Comparison of ENCODE assay signal across 8 cellular contexts in the genomic region with DNA sequence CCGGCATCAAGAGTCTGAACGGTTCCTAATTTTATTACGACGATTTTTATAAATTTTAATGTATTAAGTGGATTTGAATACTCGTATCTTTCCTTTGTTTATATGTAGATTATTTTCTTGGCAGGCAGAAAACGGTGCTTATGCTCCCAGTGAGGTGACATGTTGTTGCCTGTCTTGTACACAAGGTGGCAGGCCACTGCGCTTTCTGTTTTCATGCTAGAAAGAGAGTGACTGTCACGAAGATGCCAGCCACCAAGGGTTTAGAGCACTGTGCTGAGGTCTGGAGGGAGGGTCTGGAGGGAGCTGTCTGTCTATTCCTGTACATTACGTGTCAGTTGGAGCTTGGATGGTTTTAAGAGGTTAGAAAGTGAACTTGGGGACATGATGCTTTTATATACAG.
DNase-seq lines count a peak whose midpoint lies in the region; TF ChIP-seq lines count a peak whose summit lies in the region.

No MANE protein-coding gene starts in this region.

- DNase-seq in activated CD4-positive, CD25-positive, alpha-beta regulatory T cell treated with anti-CD3 and anti-CD28 coated beads, Interleukin-2, amount 50 U/mL, for 16 hours (ENCODE audit: low read depth, low spot score): peak; percentile 6
- DNase-seq in activated CD4-positive, CD25-positive, alpha-beta regulatory T cell treated with anti-CD3 and anti-CD28 coated beads, Interleukin-2, amount 50 U/mL, for 72 hours: no peak
- DNase-seq in HFFc6: peak; percentile 9
- peak; percentile 34 for DNase-seq in NCI-H460 (ENCODE audit: extremely low read depth, low read depth)
- DNase-seq in activated CD8-positive, alpha-beta memory T cell treated with anti-CD3 and anti-CD28 coated beads, Interleukin-2, amount 50 U/mL, for 48 hours: peak; percentile 51
- DNase-seq in foreskin fibroblast: peak in 1 of 2 donors; percentile 25
- DNase-seq in smooth muscle cell (lab: John Stamatoyannopoulos, UW; ENCODE audit: unreplicated experiment): no peak
- DNase-seq in cerebellar nuclear complex (lab: John Stamatoyannopoulos, UW): no peak

- H3K4me1 Mint-ChIP-seq in HFFc6 (ENCODE audit: low read depth): peaks cover 9% of the 10 kb centered on the region

- H3K9ac ChIP-seq in smooth muscle cell (ENCODE audit: low read depth): no peak overlapping the region

- H2AFZ ChIP-seq in smooth muscle cell (ENCODE audit: low read depth): no peak overlapping the region

- H3K4me3 ChIP-seq in foreskin fibroblast (ENCODE audit: low read depth in 1 of 2, low read length in 2 of 2) (no peak overlapping the region), smooth muscle cell (no peak overlapping the region)

- H3K36me3 Mint-ChIP-seq in HFFc6 (ENCODE audit: low read depth): no peaks in the 10 kb centered on the region

- H3K4me3 Mint-ChIP-seq in HFFc6: peak overlapping the region; percentile 33; the same call in 1 of the 2 replicates

- H3K36me3 ChIP-seq in smooth muscle cell (ENCODE audit: low read depth): no peaks in the 10 kb centered on the region

- H4K20me1 ChIP-seq in smooth muscle cell (ENCODE audit: low read depth): no peaks in the 10 kb centered on the region

- H3K9me3 ChIP-seq in smooth muscle cell (replicated peaks; ENCODE audit: low read depth): no peaks in the 10 kb centered on the region

- no peaks in the 10 kb centered on the region for H3K27me3 ChIP-seq in smooth muscle cell (ENCODE audit: low read depth)

- H3K9me3 Mint-ChIP-seq in HFFc6: no peaks in the 10 kb centered on the region

- H3K27me3 Mint-ChIP-seq in HFFc6 (ENCODE audit: insufficient read depth): peaks cover 4% of the 10 kb centered on the region

- no peak overlapping the region for H3K4me2 ChIP-seq in smooth muscle cell

- peak overlapping the region; percentile 54 for H3K27ac ChIP-seq in smooth muscle cell (ENCODE audit: low read depth)

- no peaks in the 10 kb centered on the region for H3K79me2 ChIP-seq in smooth muscle cell (ENCODE audit: low read depth)

- WGBS in smooth muscle cell (ENCODE audit: low lambda C conversion rate): 53% methylated on average over 9 of the region's 9 CpGs

- TF ChIP-seq CTCF in HFFc6 (IDR thresholded peaks at IDR 0.05) (peak; percentile 74), foreskin fibroblast (IDR thresholded peaks at IDR 0.05; ENCODE audit: low read depth, low read length) (peak; percentile 43), smooth muscle cell (IDR thresholded peaks at IDR 0.05; ENCODE audit: borderline replicate concordance, insufficient read depth, poor library complexity, severe bottlenecking) (peak; percentile 47)

- no peaks in the 10 kb centered on the region for H3F3A ChIP-seq in smooth muscle cell (ENCODE audit: low read depth)

- H3K4me1 ChIP-seq in smooth muscle cell (ENCODE audit: low read depth): peaks cover 9% of the 10 kb centered on the region

- H3K27ac Mint-ChIP-seq in HFFc6: no peak overlapping the region

Comparison
In these comparisons a context has a peak if more than half of its experiments do, and no peak if none do; other contexts are left out.
1. DNase-seq: peak in activated CD4-positive, CD25-positive, alpha-beta regulatory T cell treated with anti-CD3 and anti-CD28 coated beads, Interleukin-2, amount 50 U/mL, for 16 hours (single experiment), HFFc6 (single experiment), NCI-H460 (single experiment) and activated CD8-positive, alpha-beta memory T cell treated with anti-CD3 and anti-CD28 coated beads, Interleukin-2, amount 50 U/mL, for 48 hours (single experiment); none in activated CD4-positive, CD25-positive, alpha-beta regulatory T cell treated with anti-CD3 and anti-CD28 coated beads, Interleukin-2, amount 50 U/mL, for 72 hours (single experiment), smooth muscle cell (single experiment) and cerebellar nuclear complex (0 of 2).
2. Peak in every context shown above with its lines, with median percentiles within 50 percentile points of each other: CTCF ChIP-seq.